Comparison of ENCODE assay signal across 5 cellular contexts in the genomic region with DNA sequence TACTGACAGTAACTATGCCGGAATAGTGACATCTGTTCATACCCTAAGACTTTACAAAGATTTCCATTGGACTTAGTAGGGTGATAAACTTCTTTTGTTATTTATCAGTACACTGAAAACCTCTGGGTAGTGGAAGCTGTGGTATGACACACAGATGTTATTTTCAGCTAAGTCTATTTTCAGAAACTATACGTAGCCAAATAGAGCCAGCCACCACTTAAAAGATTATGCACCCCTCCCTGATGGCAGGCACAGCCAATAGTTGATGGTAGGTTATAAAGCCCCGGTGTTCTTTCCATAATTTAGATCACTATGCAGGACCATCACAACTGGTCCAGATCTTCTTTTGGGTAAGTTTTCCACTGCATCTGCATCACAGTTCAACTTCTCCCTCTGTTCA.
"Had no signal": no experiment of that assay in that cellular context is flagged by ENCODE, and none has a peak within 500 bp of the region (broad histone marks: within the 10 kb centered on the region; RNA-seq: fewer than 3 reads in every experiment).

No MANE protein-coding gene starts in this region.

- H3K36me3 Mint-ChIP-seq: IgD-negative memory B cell had no signal

- H3K27ac ChIP-seq: HL-60 had no signal

- H3K4me3 ChIP-seq: K562 had no signal

- ATAC-seq: HepG2, K562 had no signal

- DNase-seq: IMR-90 had no signal

- H3K27ac Mint-ChIP-seq: IgD-negative memory B cell had no signal

- H3K27me3 Mint-ChIP-seq: IgD-negative memory B cell had no signal

- H3K4me1 Mint-ChIP-seq: IgD-negative memory B cell had no signal

- H3K4me3 Mint-ChIP-seq: IgD-negative memory B cell had no signal
